ENCODE assay signal across 1 cellular context in genomic region chr11:58507355-58507754, GRCh38.
TF ChIP-seq lines count a peak whose summit lies in the region.

No MANE protein-coding gene starts in this region.

TF ChIP-seq in GM12878, 131 proteins besides CTCF, POLR2A, EP300 and RAD21:
- no peak for TF ChIP-seq ZNF384 (IDR thresholded peaks at IDR 0.05; ENCODE audit: borderline replicate concordance, low read depth, low read length)
- 0 out of 2 replicates have a peak, but pooled peaks have one; percentile 47 for TF ChIP-seq SMARCA5 (IDR thresholded peaks at IDR 0.05)
- peak; percentile 36; the same call in 1 of the 2 replicates for TF ChIP-seq IKZF1 (conservative IDR thresholded peaks at IDR 0.05)
